18 cellular contexts compared by ENCODE assay signal in genomic region chr3:157632081-157632480, GRCh38.
"Had no signal": no experiment of that assay in that cellular context is flagged by ENCODE, and none has a peak within 500 bp of the region (broad histone marks: within the 10 kb centered on the region; RNA-seq: fewer than 3 reads in every experiment).

No MANE protein-coding gene starts in this region.

- ATAC-seq: gastroesophageal sphincter; heart right ventricle; left cardiac atrium; left ventricle myocardium superior; lower lobe of right lung; natural killer cell; pancreas; right lobe of liver; stimulated activated naive CD8-positive, alpha-beta T cell treated with anti-CD3 and anti-CD28 coated beads, Interleukin-15, amount 100 ng/mL, for 72 hours had no signal

- DNase-seq: colonic mucosa; effector CD8-positive, alpha-beta T cell; heart right ventricle; hippocampal formation; left cardiac atrium; left ventricle myocardium superior; lower lobe of right lung; natural killer cell; pancreas; right lobe of liver; stimulated activated CD4-positive, alpha-beta T cell treated with anti-CD3 and anti-CD28 coated beads, Interleukin-12 subunit alpha, Interleukin-12 subunit beta, amount 100 ng/mL, for 4 hours; stimulated activated CD4-positive, alpha-beta T cell treated with anti-CD3 and anti-CD28 coated beads, Interleukin-1b, Interleukin-23, amount 100 ng/mL, for 48 hours; stimulated activated CD4-positive, alpha-beta T cell treated with anti-CD3 and anti-CD28 coated beads, Interleukin-4, amount 100 ng/mL, for 1 hour; stimulated activated CD8-positive, alpha-beta memory T cell treated with anti-CD3 and anti-CD28 coated beads, Interleukin-4, amount 100 ng/mL, for 48 hours; stimulated activated naive CD4-positive, alpha-beta T cell; stimulated activated naive CD8-positive, alpha-beta T cell treated with anti-CD3 and anti-CD28 coated beads, Interleukin-15, amount 100 ng/mL, for 72 hours; transverse colon had no signal
